Comparison of ENCODE assay signal across 8 cellular contexts in the genomic region with DNA sequence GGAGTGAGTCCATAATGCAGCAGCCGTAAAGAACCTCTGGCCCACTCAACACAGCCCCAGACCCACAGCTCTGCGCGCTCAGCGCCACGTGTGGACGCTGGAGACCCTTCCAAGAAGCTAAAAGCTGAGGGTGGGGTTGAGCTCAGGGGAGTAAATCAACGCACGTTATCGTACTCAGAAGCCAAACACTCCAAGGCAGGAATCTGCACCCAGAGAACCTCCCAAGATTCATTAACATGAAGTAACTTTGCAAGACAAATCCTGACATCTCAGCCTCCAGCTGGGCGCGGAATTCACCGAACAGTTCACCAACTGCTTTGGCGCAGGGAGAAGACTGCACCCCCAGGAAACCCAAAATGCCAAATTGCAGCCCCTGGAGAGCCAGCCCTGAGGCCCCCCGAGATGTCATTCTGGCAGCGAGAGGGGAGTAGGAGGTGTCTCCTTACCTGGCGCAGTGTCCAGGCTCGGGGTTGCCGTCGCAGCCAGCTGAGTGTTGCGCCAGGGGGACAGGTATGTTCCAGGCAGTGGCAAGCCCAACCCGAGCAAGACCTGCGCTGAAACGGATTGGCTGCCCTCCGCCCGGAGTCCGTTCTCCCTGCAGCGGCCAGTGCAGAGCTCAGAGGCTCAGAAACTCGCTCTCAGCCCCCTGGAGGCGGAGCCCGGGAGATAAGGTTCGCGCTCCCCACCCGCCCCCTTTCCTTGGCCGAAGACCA. TPM values are rescaled to one million over a fixed set of nuclear protein-coding genes. Genes with fewer than 3 reads are reported as not detected.
DNase-seq lines count a peak whose midpoint lies in the region; ATAC-seq, FAIRE-seq and TF ChIP-seq lines count a peak whose summit lies in the region.

A gene (minus strand): TSS at position 640 of the 713 bp plus-strand sequence. CDS start 64,962 bp downstream, outside the sequence.

- no peaks in the 10 kb centered on the region for H3K4me1 Mint-ChIP-seq in astrocyte (ENCODE audit: low read depth, unreplicated experiment)

- H3K27ac ChIP-seq in astrocyte (ENCODE audit: low read depth, low read length) = no peak within 1 kb of the TSS

- H3K36me3 ChIP-seq in H7 (replicated peaks; ENCODE audit: control insufficient read depth, insufficient read depth, low read length) = no peaks in the 10 kb centered on the region
- H3K36me3 ChIP-seq in astrocyte (ENCODE audit: insufficient read depth, low read length) = no peaks in the 10 kb centered on the region

- no peak within 1 kb of the TSS for H3K27ac Mint-ChIP-seq in astrocyte (ENCODE audit: unreplicated experiment)
- H3K27ac Mint-ChIP-seq in activated naive CD4-positive, alpha-beta T cell treated with anti-CD3 and anti-CD28 coated beads, Interleukin-2, amount 50 U/mL, for 72 hours = no peak within 1 kb of the TSS

- no peaks in the 10 kb centered on the region for H4K20me1 ChIP-seq in astrocyte (ENCODE audit: insufficient read depth, low read length)

- peak; percentile 5 for TF ChIP-seq CTCF in astrocyte (IDR thresholded peaks at IDR 0.05; ENCODE audit: insufficient read depth, low read depth, low read length)

- H3K9me3 Mint-ChIP-seq in astrocyte (ENCODE audit: unreplicated experiment) = no peaks in the 10 kb centered on the region
- H3K9me3 Mint-ChIP-seq in activated naive CD4-positive, alpha-beta T cell treated with anti-CD3 and anti-CD28 coated beads, Interleukin-2, amount 50 U/mL, for 72 hours = peaks cover 3 to 5% of the 10 kb centered on the region in 2 donors

- peak within 1 kb of the TSS; percentile 86 for H2AFZ ChIP-seq in astrocyte (ENCODE audit: low read depth, low read length)

- H3K27me3 ChIP-seq in H7 (ENCODE audit: control insufficient read depth, insufficient read depth, low read length) (no peaks in the 10 kb centered on the region), astrocyte (ENCODE audit: insufficient read depth, low read length) (peaks cover 15% of the 10 kb centered on the region)

- FAIRE-seq in astrocyte (lab: Jason Lieb, UNC) = no peak

- H3K4me3 ChIP-seq in H7 (ENCODE audit: insufficient read depth, low read depth, low read length) (peak within 1 kb of the TSS; percentile 47), astrocyte (ENCODE audit: insufficient read depth, low read depth, low read length) (peak within 1 kb of the TSS; percentile 58)

- H3K4me3 Mint-ChIP-seq in astrocyte (ENCODE audit: unreplicated experiment) = peak within 1 kb of the TSS; percentile 81

- DNase-seq in H7 = peak; percentile 80
- no peak for DNase-seq in astrocyte (ENCODE audit: low read depth)
- peak; percentile 75 for DNase-seq in iPS DF 4.7 (ENCODE audit: extremely low read depth, low spot score)
- DNase-seq in sciatic nerve (ENCODE audit: low spot score) = peak; percentile 79
- no peak for DNase-seq in activated naive CD4-positive, alpha-beta T cell treated with anti-CD3 and anti-CD28 coated beads, Interleukin-2, amount 50 U/mL, for 72 hours (ENCODE audit: low spot score in 2 of 2)
- no peak for DNase-seq in NCI-H446 treated with DMSO at 0.1 percent for 48 hours (lab: John Stamatoyannopoulos, UW)
- DNase-seq in pons (ENCODE audit: low spot score) = no peak

- H3K9me3 ChIP-seq in astrocyte (ENCODE audit: insufficient read depth, low read depth, low read length) = no peaks in the 10 kb centered on the region

- H3K27me3 Mint-ChIP-seq in astrocyte (ENCODE audit: low read depth, unreplicated experiment) = peaks cover 31% of the 10 kb centered on the region

- peak within 1 kb of the TSS; percentile 89 for H3K4me2 ChIP-seq in astrocyte (ENCODE audit: low read length)

- H3K79me2 ChIP-seq in astrocyte (ENCODE audit: insufficient read depth, low read length) = no peaks in the 10 kb centered on the region

- H3K4me1 ChIP-seq in astrocyte (ENCODE audit: insufficient read depth, low read length) = peaks cover 13% of the 10 kb centered on the region

- ATAC-seq in sciatic nerve (peak; percentile 89), HG02973 (IDR thresholded peaks at IDR 0.05; ENCODE audit: unreplicated experiment) (no peak)
- no peak for ATAC-seq in activated naive CD4-positive, alpha-beta T cell treated with anti-CD3 and anti-CD28 coated beads, Interleukin-2, amount 50 U/mL, for 72 hours

- intact Hi-C loops in sciatic nerve (cut with DNase I) = no loop called here

- H3K36me3 Mint-ChIP-seq in astrocyte (ENCODE audit: low read depth, unreplicated experiment) = no peaks in the 10 kb centered on the region
- H3K36me3 Mint-ChIP-seq in activated naive CD4-positive, alpha-beta T cell treated with anti-CD3 and anti-CD28 coated beads, Interleukin-2, amount 50 U/mL, for 72 hours = no peaks in the 10 kb centered on the region

- H3K9ac ChIP-seq in astrocyte (ENCODE audit: low read length) = peak within 1 kb of the TSS; percentile 21

RNA-seq across cellular contexts. Expression of the gene that starts here (rescaled TPM):
- total RNA-seq in H7 (2014; rRNA removed; shearing (Covaris generic)) = 0.22 and 0.28 TPM in 2 replicates
- total RNA-seq in astrocyte (0.53 and 0.57 TPM in 2 replicates), sciatic nerve (31.4 TPM)
- total RNA-seq in activated naive CD4-positive, alpha-beta T cell treated with anti-CD3 and anti-CD28 coated beads, Interleukin-2, amount 50 U/mL, for 72 hours = not detected

Comparison
In these comparisons a context has a peak if more than half of its experiments do, and no peak if none do; other contexts are left out.
1. RNA of the gene that starts here (total RNA-seq): 31.4 TPM in sciatic nerve (single experiment); 0.53 to 0.57 TPM in astrocyte, 0.22 to 0.28 TPM in H7 and not detected in activated naive CD4-positive, alpha-beta T cell treated with anti-CD3 and anti-CD28 coated beads, Interleukin-2, amount 50 U/mL, for 72 hours; every median in the first group is over 10 times any median in the second.
2. Peak in DNase-seq and H3K4me3 ChIP-seq in H7; RNA of the gene not detected or under 1 TPM.
3. DNase-seq: peak in iPS DF 4.7 (single experiment) and sciatic nerve (single experiment); none in astrocyte (single experiment), activated naive CD4-positive, alpha-beta T cell treated with anti-CD3 and anti-CD28 coated beads, Interleukin-2, amount 50 U/mL, for 72 hours (0 of 2), NCI-H446 treated with DMSO at 0.1 percent for 48 hours (single experiment) and pons (single experiment).